ENCODE assay signal across 1 cellular context in the genomic region with DNA sequence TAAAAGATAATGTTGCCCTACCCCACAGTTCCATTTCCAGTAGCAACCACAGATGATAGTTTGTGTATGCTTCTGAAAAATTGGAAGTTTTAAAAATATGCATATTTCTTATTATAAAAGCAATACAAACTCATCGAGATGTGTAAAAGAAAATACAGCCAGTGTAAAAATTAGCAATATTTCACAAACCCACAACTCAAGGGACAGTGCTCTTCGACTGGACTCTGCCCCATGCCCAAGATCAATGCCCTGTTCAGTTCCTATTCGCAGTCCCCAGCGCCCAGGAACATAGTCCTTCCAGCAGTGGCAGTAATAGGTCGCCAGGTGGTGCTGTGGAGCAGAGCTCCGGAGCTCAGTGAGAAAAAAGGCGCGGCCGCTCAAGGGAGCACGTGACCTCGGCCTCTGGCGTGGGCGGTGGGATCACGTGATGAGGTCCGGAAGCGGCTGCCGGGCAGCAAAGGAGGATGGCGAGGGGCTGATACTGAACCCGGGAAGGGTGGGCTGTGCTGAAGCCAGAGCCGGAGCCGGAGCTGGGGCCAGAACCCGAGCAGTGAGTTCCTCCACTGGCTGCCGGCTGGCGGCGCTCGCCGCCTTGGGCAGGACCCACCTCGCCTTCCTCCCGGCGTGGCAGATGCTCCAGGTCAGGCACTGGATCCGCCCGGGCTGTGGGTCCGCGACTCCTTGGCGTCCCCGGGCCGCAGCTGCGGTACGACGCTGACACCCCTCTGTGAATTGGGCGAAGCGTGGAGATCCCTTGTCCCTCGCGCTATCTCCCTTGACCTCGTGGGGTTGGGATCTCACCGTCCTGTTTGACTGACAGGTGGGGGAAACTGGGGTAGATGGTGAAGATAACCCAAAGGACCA.
TF ChIP-seq lines count a peak whose summit lies in the region.

TSS of gene SLC36A1 (plus strand) at position 430 of the 864 bp plus-strand sequence. CDS start 11,190 bp downstream, outside the sequence.

TF ChIP-seq in IMR-90, 13 proteins besides CTCF, POLR2A, EP300 and RAD21 (continued from another document):
- TF ChIP-seq USF2 (IDR thresholded peaks at IDR 0.05; ENCODE audit: low read depth, low read length) (peak; percentile 100), MXI1 (IDR thresholded peaks at IDR 0.05; ENCODE audit: borderline replicate concordance, low read depth, low read length) (no peak; the same call in 1 of the 2 replicates), CEBPB (IDR thresholded peaks at IDR 0.05; ENCODE audit: low read depth, low read length) (no peak), CHD1 (IDR thresholded peaks at IDR 0.05; ENCODE audit: low read depth, low read length) (no peak), BHLHE40 (IDR thresholded peaks at IDR 0.05; ENCODE audit: low read depth, low read length) (peak; percentile 95), FOS (IDR thresholded peaks at IDR 0.05; ENCODE audit: low read depth, low read length) (peak; percentile 75), RFX5 (IDR thresholded peaks at IDR 0.05; ENCODE audit: low read depth, low read length) (no peak), RCOR1 (IDR thresholded peaks at IDR 0.05; ENCODE audit: insufficient replicate concordance, low read length) (no peak), NFE2L2 (IDR thresholded peaks at IDR 0.05; ENCODE audit: low read depth, low read length) (no peak), MAZ (IDR thresholded peaks at IDR 0.05; ENCODE audit: borderline replicate concordance, low read depth, low read length) (no peak)
